Comparison of ENCODE assay signal across 7 cellular contexts in genomic region chr20:17972121-17972520, GRCh38. TPM values are rescaled to one million over a fixed set of nuclear protein-coding genes. Genes with fewer than 3 reads are reported as not detected.
DNase-seq lines count a peak whose midpoint lies in the region; ATAC-seq, FAIRE-seq and TF ChIP-seq lines count a peak whose summit lies in the region.

No MANE protein-coding gene starts in this region.

- H3K9me3 Mint-ChIP-seq in effector memory CD8-positive, alpha-beta T cell = no peaks in the 10 kb centered on the region

- FAIRE-seq in small intestine (lab: Jason Lieb, UNC) = no peak

- intact Hi-C loops in OCI-LY7 (cut with micrococcal nuclease; ENCODE audit: unreplicated experiment) = loop anchor here (2.0 kb wide), 1 partner anchor 15 kb away; no protein-coding TSS in a partner anchor

- H3K4me3 ChIP-seq in GM12865 (ENCODE audit: low read depth, low read length) (peak overlapping the region; percentile 78), OCI-LY7 (ENCODE audit: low read depth, low read length, poor library complexity, severe bottlenecking) (peak overlapping the region; percentile 97), parathyroid adenoma (ENCODE audit: low read depth, low read length) (peak overlapping the region; percentile 96), small intestine (ENCODE audit: low read depth in 1 of 2, low read length in 2 of 2) (peak overlapping the region in 1 of 2 donors; percentile 48)

- H3K4me1 ChIP-seq in OCI-LY7 (ENCODE audit: insufficient read depth, low read length, poor library complexity, severe bottlenecking) = peaks cover 18% of the 10 kb centered on the region
- H3K4me1 ChIP-seq in parathyroid adenoma = peaks cover 19% of the 10 kb centered on the region
- H3K4me1 ChIP-seq in small intestine (ENCODE audit: control insufficient read depth in 2 of 2, insufficient read depth in 1 of 2, low read depth in 1 of 2, low read length in 1 of 2) = peaks cover 2 to 9% of the 10 kb centered on the region in 2 donors

- H3K9ac ChIP-seq in parathyroid adenoma = no peak overlapping the region

- H3K4me2 ChIP-seq in OCI-LY7 (ENCODE audit: low read length) (peak overlapping the region; percentile 94), parathyroid adenoma (ENCODE audit: low read length) (peak overlapping the region; percentile 98)

- H3K27me3 ChIP-seq in parathyroid adenoma (ENCODE audit: control insufficient read depth, insufficient read depth, low read length) = no peaks in the 10 kb centered on the region
- H3K27me3 ChIP-seq in small intestine (ENCODE audit: control insufficient read depth in 2 of 2, insufficient read depth in 2 of 2, low read length in 2 of 2) = no peaks in the 10 kb centered on the region

- H3K27me3 Mint-ChIP-seq in effector memory CD8-positive, alpha-beta T cell = no peaks in the 10 kb centered on the region

- no peak for ATAC-seq in effector memory CD8-positive, alpha-beta T cell (replicated peaks)
- no peak for ATAC-seq in GM21447 (IDR thresholded peaks at IDR 0.05; ENCODE audit: unreplicated experiment)

- DNase-seq in GM12865 (ENCODE audit: low read depth) (no peak), OCI-LY7 (ENCODE audit: low spot score) (no peak), AG20443 (ENCODE audit: low spot score) (no peak), small intestine (no peak)
- DNase-seq in effector memory CD8-positive, alpha-beta T cell = no peak

- H3K9me3 ChIP-seq in OCI-LY7 (ENCODE audit: low read length) (no peaks in the 10 kb centered on the region), parathyroid adenoma (ENCODE audit: control insufficient read depth, low read length) (no peaks in the 10 kb centered on the region), small intestine (ENCODE audit: control insufficient read depth, low read depth) (no peaks in the 10 kb centered on the region)

- 24 to 55% (median 41%) methylated on average over 2 of the region's 2 CpGs for WGBS in small intestine, 3 donors

- H3K4me1 Mint-ChIP-seq in effector memory CD8-positive, alpha-beta T cell (ENCODE audit: low read depth in 2 of 2) = peaks cover 28 to 53% of the 10 kb centered on the region in 2 donors

- POLR2A ChIA-PET in OCI-LY7 (lab: Charles Lee) = interaction anchor here (1.4 to 3.9 kb wide), 5 partner anchors 10 to 28 kb away, joined by 3 to 28 read pairs (median 13); no protein-coding TSS in a partner anchor

- H3K36me3 ChIP-seq in OCI-LY7 (ENCODE audit: insufficient read depth, low read length) = peaks cover 78% of the 10 kb centered on the region
- H3K36me3 ChIP-seq in parathyroid adenoma (ENCODE audit: control insufficient read depth, insufficient read depth, low read length) = no peaks in the 10 kb centered on the region
- no peaks in the 10 kb centered on the region for H3K36me3 ChIP-seq in small intestine (ENCODE audit: control insufficient read depth in 2 of 2, insufficient read depth in 2 of 2, low read length in 2 of 2)

- H3K27ac ChIP-seq in OCI-LY7 (ENCODE audit: low read depth, low read length, poor library complexity, severe bottlenecking) (peak overlapping the region; percentile 95), parathyroid adenoma (no peak overlapping the region), small intestine (ENCODE audit: low read depth in 1 of 2, low read length in 1 of 2) (no peak overlapping the region)

- H3K4me3 Mint-ChIP-seq in effector memory CD8-positive, alpha-beta T cell = peak overlapping the region; percentile 94 to 98

- CTCF ChIA-PET in OCI-LY7 (lab: Charles Lee; ENCODE audit: unreplicated experiment) = no interaction called here

- H3K79me2 ChIP-seq in OCI-LY7 (ENCODE audit: insufficient read depth, low read depth, low read length) = peaks cover 94% of the 10 kb centered on the region
- H3K79me2 ChIP-seq in parathyroid adenoma = peaks cover 14% of the 10 kb centered on the region

- no peak for TF ChIP-seq CTCF in GM12865 (IDR thresholded peaks at IDR 0.05; ENCODE audit: insufficient read depth, low read depth, low read length, missing control alignments)
- TF ChIP-seq CTCF in OCI-LY7 (conservative IDR thresholded peaks at IDR 0.05; ENCODE audit: low read length) = no peak
- no peak for TF ChIP-seq CTCF in parathyroid adenoma (IDR thresholded peaks at IDR 0.05)

- H3K36me3 Mint-ChIP-seq in effector memory CD8-positive, alpha-beta T cell (ENCODE audit: insufficient read depth) = peaks cover 35% of the 10 kb centered on the region

- H2AFZ ChIP-seq in OCI-LY7 (ENCODE audit: low read length) (no peak overlapping the region), parathyroid adenoma (no peak overlapping the region)

- H4K20me1 ChIP-seq in OCI-LY7 (ENCODE audit: insufficient read depth, low read length) = peaks cover 22% of the 10 kb centered on the region; the same call in 1 of the 2 replicates

- BruUV-seq in OCI-LY7 (replicated peaks; lab: Mats Ljungman, UMichigan) = no TSS peak

- peak overlapping the region; percentile 81 to 87 for H3K27ac Mint-ChIP-seq in effector memory CD8-positive, alpha-beta T cell

- H3K9me2 ChIP-seq in OCI-LY7 (ENCODE audit: insufficient read depth, low read length) = no peaks in the 10 kb centered on the region

RNA-seq across cellular contexts. Expression of gene MGME1, which starts 3.3 kb away (rescaled TPM):
- total RNA-seq in OCI-LY7 (2014; rRNA removed; shearing (Covaris generic)) = 46.6 and 47.8 TPM in 2 replicates
- total RNA-seq in OCI-LY7 (2022) = 75.6 and 80.1 TPM in 2 replicates
- polyA plus RNA-seq in small intestine = 10 to 100 TPM; 10.5 to 14.1 (median 13.8) TPM

RNA-seq across cellular contexts. Expression of gene SNX5, which starts 3.5 kb away (rescaled TPM):
- 183 and 204 TPM in 2 replicates for total RNA-seq in OCI-LY7 (2014; rRNA removed; shearing (Covaris generic))
- total RNA-seq in OCI-LY7 (2022) = 263 and 274 TPM in 2 replicates
- polyA plus RNA-seq in small intestine = 10 to 100 TPM; 67.8 to 79.4 (median 78.7) TPM
